12 cellular contexts compared by ENCODE assay signal in genomic region chr5:68396722-68397121, GRCh38.
DNase-seq lines count a peak whose midpoint lies in the region; ATAC-seq lines count a peak whose summit lies in the region.
"Had no signal": no experiment of that assay in that cellular context is flagged by ENCODE, and none has a peak within 500 bp of the region (broad histone marks: within the 10 kb centered on the region; RNA-seq: fewer than 3 reads in every experiment).

No MANE protein-coding gene starts in this region.

- H3K9me3 ChIP-seq in right cardiac atrium (ENCODE audit: control insufficient read depth, low read length), result no peaks in the 10 kb centered on the region
- no peaks in the 10 kb centered on the region for H3K9me3 ChIP-seq in CD8-positive, alpha-beta memory T cell (ENCODE audit: low read length)
- H3K9me3 ChIP-seq: vagina had no signal

- peaks cover 14 to 22% (median 17%) of the 10 kb centered on the region in 3 donors for H3K4me1 Mint-ChIP-seq in CD8-positive, alpha-beta memory T cell

- H3K4me1 ChIP-seq in right cardiac atrium (ENCODE audit: control insufficient read depth, insufficient read depth, low read length), result no peaks in the 10 kb centered on the region
- no peaks in the 10 kb centered on the region for H3K4me1 ChIP-seq in CD8-positive, alpha-beta memory T cell (ENCODE audit: insufficient read depth, low read length)
- H3K4me1 ChIP-seq: vagina had no signal

- no peak overlapping the region for H3K27ac Mint-ChIP-seq in CD8-positive, alpha-beta memory T cell

- H3K27me3 Mint-ChIP-seq in CD8-positive, alpha-beta memory T cell, result no peaks in the 10 kb centered on the region

- H3K27ac ChIP-seq in epithelial cell of prostate, result peak overlapping the region; percentile 10
- H3K27ac ChIP-seq in right cardiac atrium (ENCODE audit: low read length), result no peak overlapping the region
- H3K27ac ChIP-seq in CD8-positive, alpha-beta memory T cell (ENCODE audit: low read depth, low read length), result no peak overlapping the region
- H3K27ac ChIP-seq: vagina had no signal

- no peak overlapping the region for H3K4me3 ChIP-seq in right cardiac atrium (ENCODE audit: low read length)
- no peak overlapping the region for H3K4me3 ChIP-seq in CD8-positive, alpha-beta memory T cell (ENCODE audit: low read length)
- H3K4me3 ChIP-seq: vagina had no signal

- peaks cover 0 to 3% (median 2%) of the 10 kb centered on the region in 5 donors for H3K9me3 Mint-ChIP-seq in CD8-positive, alpha-beta memory T cell

- CTCF ChIA-PET in CD8-positive, alpha-beta memory T cell (lab: Charles Lee), result no interaction called here

- POLR2A ChIA-PET in CD8-positive, alpha-beta memory T cell (lab: Charles Lee), result no interaction called here

- H3K36me3 ChIP-seq in CD8-positive, alpha-beta memory T cell (ENCODE audit: insufficient read depth, low read length), result no peaks in the 10 kb centered on the region
- H3K36me3 ChIP-seq: vagina had no signal

- 86% methylated on average over 4 of the region's 4 CpGs for WGBS in right cardiac atrium

- ATAC-seq in HG03095 (IDR thresholded peaks at IDR 0.05; ENCODE audit: unreplicated experiment) (no peak), right cardiac atrium (no peak)
- ATAC-seq: SK-N-SH treated with all-trans-retinoic acid at 6 μM for 48 hours had no signal

- intact Hi-C loops in right cardiac atrium (cut with DNase I), result no loop called here

- H3K27me3 ChIP-seq in right cardiac atrium (ENCODE audit: control insufficient read depth, insufficient read depth), result no peaks in the 10 kb centered on the region
- H3K27me3 ChIP-seq in CD8-positive, alpha-beta memory T cell (ENCODE audit: insufficient read depth, low read length, poor library complexity, severe bottlenecking), result no peaks in the 10 kb centered on the region
- H3K27me3 ChIP-seq: vagina had no signal

- H3K36me3 Mint-ChIP-seq in CD8-positive, alpha-beta memory T cell, result peaks cover 0 to 3% (median 0%) of the 10 kb centered on the region in 3 donors

- H3K4me3 Mint-ChIP-seq in CD8-positive, alpha-beta memory T cell, result no peak overlapping the region

- peak; percentile 85 for DNase-seq in HT-29 (ENCODE audit: low spot score)
- DNase-seq in NCI-H748 (lab: John Stamatoyannopoulos, UW; ENCODE audit: unreplicated experiment), result peak; percentile 70
- no peak for DNase-seq in epithelial cell of prostate (ENCODE audit: low read depth, low spot score)
- peak; percentile 98 for DNase-seq in renal cortical epithelial cell (ENCODE audit: low read depth)
- no peak for DNase-seq in right cardiac atrium
- no peak for DNase-seq in CD8-positive, alpha-beta memory T cell
- DNase-seq: activated CD4-positive, CD25-positive, alpha-beta regulatory T cell treated with anti-CD3 and anti-CD28 coated beads, Interleukin-2, amount 50 U/mL, for 72 hours; activated T-cell treated with anti-CD3 and anti-CD28 coated beads for 4 hours; stimulated activated CD4-positive, alpha-beta T cell treated with anti-CD3 and anti-CD28 coated beads, Interleukin-4, amount 100 ng/mL, for 1 hour had no signal

Comparison
In these comparisons a context has a peak if more than half of its experiments do, and no peak if none do; other contexts are left out.
1. DNase-seq: peak in HT-29 (single experiment), NCI-H748 (single experiment) and renal cortical epithelial cell (single experiment); none in epithelial cell of prostate (single experiment), right cardiac atrium (0 of 3) and CD8-positive, alpha-beta memory T cell (0 of 5).